1 cellular context compared by ENCODE assay signal in genomic region chr5:146675700-146676099, GRCh38.
TF ChIP-seq lines count a peak whose summit lies in the region.

No MANE protein-coding gene starts in this region.

TF ChIP-seq in GM23338, 12 proteins besides CTCF, POLR2A, EP300 and RAD21 (continued from another document):
- no peak for TF ChIP-seq ZNF462 (CRISPR knock-in tag; IDR thresholded peaks at IDR 0.05)
- TF ChIP-seq ZNF331 (CRISPR knock-in tag; IDR thresholded peaks at IDR 0.05; ENCODE audit: low read depth) = no peak
